In the genomic region with DNA sequence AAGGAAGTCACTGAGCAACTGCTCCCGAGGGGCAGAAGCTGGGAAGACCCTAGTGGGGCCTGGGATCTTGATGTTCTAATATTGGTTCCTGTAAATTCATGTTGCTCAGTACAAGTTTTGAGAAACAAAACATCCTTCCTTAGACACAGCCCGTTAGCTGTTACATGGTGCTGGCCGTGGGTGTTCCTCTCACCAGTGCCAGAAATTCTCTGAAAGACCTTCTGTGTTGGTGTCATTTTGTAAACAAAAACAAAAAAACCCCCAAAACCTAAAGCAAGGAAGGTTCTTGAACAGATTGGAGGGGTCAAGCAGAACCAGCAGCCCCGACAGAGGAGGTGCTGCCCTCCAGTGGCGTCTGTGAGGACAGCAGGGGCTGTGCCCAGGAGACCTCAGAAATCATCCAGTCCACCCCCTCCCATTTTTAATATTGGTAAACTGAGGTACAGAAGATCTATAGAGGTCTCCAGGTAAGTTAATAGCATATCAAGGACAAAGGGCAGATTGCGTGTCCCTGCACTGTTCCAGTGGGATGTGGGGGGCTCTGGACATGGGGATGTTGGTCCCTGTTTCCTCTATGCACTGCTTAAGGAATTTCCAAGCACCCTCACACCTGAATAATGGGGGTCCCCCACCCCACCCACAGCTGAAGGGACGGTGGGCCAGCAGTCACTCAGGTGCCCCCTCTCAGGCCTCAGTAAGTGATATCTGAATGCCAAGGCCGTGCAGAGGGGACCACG, we compare ENCODE assay signal across 8 cellular contexts. TPM values are rescaled to one million over a fixed set of nuclear protein-coding genes. Genes with fewer than 3 reads are reported as not detected.
DNase-seq lines count a peak whose midpoint lies in the region; ATAC-seq and TF ChIP-seq lines count a peak whose summit lies in the region.

No MANE protein-coding gene starts in this region.

- no peak for TF ChIP-seq EP300 in stomach (IDR thresholded peaks at IDR 0.05)

- no peaks in the 10 kb centered on the region for H3K9me3 Mint-ChIP-seq in natural killer cell

- intact Hi-C loops in natural killer cell (cut with micrococcal nuclease): loop anchor here (1.0 kb wide), 2 partner anchors 70 to 129 kb away; no protein-coding TSS in a partner anchor
- intact Hi-C loops in stomach (cut with DNase I; ENCODE audit: low total_unique reads): loop anchor here (5.0 kb wide), 1 partner anchor 71 kb away; no protein-coding TSS in a partner anchor

- peaks cover 0 to 4% of the 10 kb centered on the region in 2 donors for H3K27me3 Mint-ChIP-seq in natural killer cell (ENCODE audit: low read depth in 2 of 2)

- no peak overlapping the region for H3K4me3 Mint-ChIP-seq in natural killer cell

- H3K36me3 Mint-ChIP-seq in natural killer cell: no peaks in the 10 kb centered on the region

- TF ChIP-seq POLR2A in erythroblast (IDR thresholded peaks at IDR 0.05; ENCODE audit: low read length): no peak
- TF ChIP-seq POLR2A in stomach (IDR thresholded peaks at IDR 0.05): no peak

- H3K27ac Mint-ChIP-seq in natural killer cell: no peak overlapping the region

- no peaks in the 10 kb centered on the region for H3K9me3 ChIP-seq in stomach

- WGBS in stomach, 5 donors: 25 to 35% (median 28%) methylated on average over 9 of the region's 9 CpGs

- peak; percentile 10 to 51 (median 20) for DNase-seq in NCI-H1417 (lab: John Stamatoyannopoulos, UW)
- no peak for DNase-seq in NCI-H1417 treated with DMSO at 0.1 percent for 48 hours (lab: John Stamatoyannopoulos, UW)
- DNase-seq in NCI-H446 treated with DMSO at 0.1 percent for 48 hours (lab: John Stamatoyannopoulos, UW): peak; percentile 7
- DNase-seq in activated T-cell treated with anti-CD3 and anti-CD28 coated beads for 24 hours (ENCODE audit: low read depth): peak; percentile 51
- peak; percentile 14 to 50 for DNase-seq in erythroblast (lab: John Stamatoyannopoulos, UW)
- DNase-seq in natural killer cell: peak; percentile 36
- DNase-seq in stomach: peak; percentile 59
- DNase-seq in cortex of kidney (lab: John Stamatoyannopoulos, UW): no peak

- ATAC-seq in natural killer cell: peak; percentile 80 to 89 (median 81)

- no peak overlapping the region for H3K4me3 ChIP-seq in stomach

- peak overlapping the region in 3 of 5 donors; percentile 13 to 41 (median 39) for H3K27ac ChIP-seq in stomach

- peaks cover 4 to 20% (median 11%) of the 10 kb centered on the region in 4 donors for H3K4me1 ChIP-seq in stomach

- TF ChIP-seq CTCF in natural killer cell (IDR thresholded peaks at IDR 0.05) (peak; percentile 94), stomach (IDR thresholded peaks at IDR 0.05) (peak in 5 of 7 experiments; percentile 63 to 91 (median 82))

- H3K36me3 ChIP-seq in stomach: no peaks in the 10 kb centered on the region

- H3K27me3 ChIP-seq in stomach: no peaks in the 10 kb centered on the region

- H3K4me1 Mint-ChIP-seq in natural killer cell: peaks cover 0 to 7% of the 10 kb centered on the region in 2 donors

RNA-seq across cellular contexts. Expression of a gene that starts 38.2 kb away (rescaled TPM):
- total RNA-seq in natural killer cell (not detected), stomach (not detected)
- not detected for polyA plus RNA-seq in stomach

RNA-seq across cellular contexts. Expression of a gene that starts 42.4 kb away (rescaled TPM):
- total RNA-seq in natural killer cell (not detected), stomach (not detected)
- polyA plus RNA-seq in stomach: not detected

Comparison
In these comparisons a context has a peak if more than half of its experiments do, and no peak if none do; other contexts are left out.
1. DNase-seq: peak in NCI-H1417 (3 of 3), NCI-H446 treated with DMSO at 0.1 percent for 48 hours (single experiment), activated T-cell treated with anti-CD3 and anti-CD28 coated beads for 24 hours (single experiment), erythroblast (2 of 2), natural killer cell (single experiment) and stomach (single experiment); none in NCI-H1417 treated with DMSO at 0.1 percent for 48 hours (single experiment) and cortex of kidney (single experiment).